Comparison of ENCODE assay signal across 15 cellular contexts in genomic region chr9:127116088-127116726, GRCh38. TPM values are rescaled to one million over a fixed set of nuclear protein-coding genes. Genes with fewer than 3 reads are reported as not detected.
DNase-seq lines count a peak whose midpoint lies in the region; ATAC-seq and TF ChIP-seq lines count a peak whose summit lies in the region.
"Had no signal": no experiment of that assay in that cellular context is flagged by ENCODE, and none has a peak within 500 bp of the region (broad histone marks: within the 10 kb centered on the region; RNA-seq: fewer than 3 reads in every experiment).

No MANE protein-coding gene starts in this region.

- intact Hi-C loops in activated CD8-positive, alpha-beta T cell treated with anti-CD3 and anti-CD28 coated beads for 36 hours (cut with micrococcal nuclease) = no loop called here

- CTCF ChIA-PET in activated CD8-positive, alpha-beta T cell treated with anti-CD3 and anti-CD28 coated beads for 36 hours (lab: Charles Lee) = interaction anchor here (0.8 kb wide), 1 partner anchor 23 kb away, joined by 3 read pairs; no protein-coding TSS in a partner anchor

- H3K27ac Mint-ChIP-seq in activated CD8-positive, alpha-beta T cell treated with anti-CD3 and anti-CD28 coated beads for 36 hours = no peak overlapping the region
- no peak overlapping the region for H3K27ac Mint-ChIP-seq in naive thymus-derived CD8-positive, alpha-beta T cell
- H3K27ac Mint-ChIP-seq in osteocyte (ENCODE audit: unreplicated experiment) = no peak overlapping the region

- POLR2A ChIA-PET in activated CD8-positive, alpha-beta T cell treated with anti-CD3 and anti-CD28 coated beads for 36 hours (lab: Charles Lee) = interaction anchor here (0.6 to 1.4 kb wide), 2 partner anchors 13 to 74 kb away, joined by 3 to 4 read pairs; no protein-coding TSS in a partner anchor
- POLR2A ChIA-PET in naive thymus-derived CD8-positive, alpha-beta T cell (lab: Charles Lee) = no interaction called here

- no peak overlapping the region for H3K4me3 Mint-ChIP-seq in activated CD8-positive, alpha-beta T cell treated with anti-CD3 and anti-CD28 coated beads for 36 hours
- H3K4me3 Mint-ChIP-seq in naive thymus-derived CD8-positive, alpha-beta T cell = peak overlapping the region in 6 of 10 donors; percentile 12 to 55 (median 44)
- H3K4me3 Mint-ChIP-seq in osteocyte (ENCODE audit: unreplicated experiment) = no peak overlapping the region
- H3K4me3 Mint-ChIP-seq: HFFc6 had no signal

- H3K9me3 Mint-ChIP-seq in activated CD8-positive, alpha-beta T cell treated with anti-CD3 and anti-CD28 coated beads for 36 hours = no peaks in the 10 kb centered on the region
- no peaks in the 10 kb centered on the region for H3K9me3 Mint-ChIP-seq in naive thymus-derived CD8-positive, alpha-beta T cell
- no peaks in the 10 kb centered on the region for H3K9me3 Mint-ChIP-seq in osteocyte (ENCODE audit: unreplicated experiment)
- H3K9me3 Mint-ChIP-seq: HFFc6 had no signal

- H3K27me3 Mint-ChIP-seq in activated CD8-positive, alpha-beta T cell treated with anti-CD3 and anti-CD28 coated beads for 36 hours = peaks cover 10% of the 10 kb centered on the region
- H3K27me3 Mint-ChIP-seq in naive thymus-derived CD8-positive, alpha-beta T cell = peaks cover 5 to 33% (median 26%) of the 10 kb centered on the region in 5 donors
- H3K27me3 Mint-ChIP-seq in osteocyte (ENCODE audit: unreplicated experiment) = no peaks in the 10 kb centered on the region

- peak; percentile 81 for DNase-seq in Daoy (ENCODE audit: low read depth)
- DNase-seq in LHCN-M2 (ENCODE audit: low read depth) = peak; percentile 11
- DNase-seq in activated CD8-positive, alpha-beta T cell treated with anti-CD3 and anti-CD28 coated beads for 36 hours = peak; percentile 34
- DNase-seq in naive thymus-derived CD8-positive, alpha-beta T cell = no peak
- no peak for DNase-seq in HuH-7 (ENCODE audit: low spot score)
- no peak for DNase-seq in osteocyte (ENCODE audit: extremely low spot score, unreplicated experiment)
- DNase-seq in stimulated activated CD4-positive, alpha-beta T cell treated with anti-CD3 and anti-CD28 coated beads, Interleukin-4, amount 100 ng/mL, for 4 hours = no peak
- no peak for DNase-seq in GM19238 (ENCODE audit: insufficient read length, low spot score)
- DNase-seq: activated naive CD4-positive, alpha-beta T cell treated with anti-CD3 and anti-CD28 coated beads, Interleukin-2, amount 50 U/mL, for 16 hours; brain microvascular endothelial cell; HFFc6; Karpas-422; NCI-H526; stomach had no signal

- no peak for TF ChIP-seq CTCF in activated CD8-positive, alpha-beta T cell treated with anti-CD3 and anti-CD28 coated beads for 36 hours (IDR thresholded peaks at IDR 0.05)
- no peak for TF ChIP-seq CTCF in osteocyte (IDR thresholded peaks at IDR 0.05)

- H3K4me1 Mint-ChIP-seq in activated CD8-positive, alpha-beta T cell treated with anti-CD3 and anti-CD28 coated beads for 36 hours (ENCODE audit: low read depth) = peaks cover 11% of the 10 kb centered on the region
- peaks cover 12 to 24% (median 18%) of the 10 kb centered on the region in 4 donors for H3K4me1 Mint-ChIP-seq in naive thymus-derived CD8-positive, alpha-beta T cell
- H3K4me1 Mint-ChIP-seq in osteocyte (ENCODE audit: unreplicated experiment) = peaks cover 25% of the 10 kb centered on the region

- H3K36me3 Mint-ChIP-seq in activated CD8-positive, alpha-beta T cell treated with anti-CD3 and anti-CD28 coated beads for 36 hours (ENCODE audit: low read depth) = no peaks in the 10 kb centered on the region
- peaks cover 0 to 9% (median 0%) of the 10 kb centered on the region in 3 donors for H3K36me3 Mint-ChIP-seq in naive thymus-derived CD8-positive, alpha-beta T cell
- H3K36me3 Mint-ChIP-seq in osteocyte (ENCODE audit: unreplicated experiment) = peaks cover 2% of the 10 kb centered on the region

- peak; percentile 57 for ATAC-seq in activated CD8-positive, alpha-beta T cell treated with anti-CD3 and anti-CD28 coated beads for 36 hours
- peak in 1 of 2 donors; percentile 43 for ATAC-seq in naive thymus-derived CD8-positive, alpha-beta T cell
- ATAC-seq: Panc1 had no signal

RNA-seq across cellular contexts. Expression of gene ANGPTL2, which starts 6.2 kb away (rescaled TPM):
- 12.4 and 18.6 TPM in 2 replicates for total RNA-seq in Daoy (2014; rRNA removed; shearing (Covaris generic))
- total RNA-seq in LHCN-M2 (2014; rRNA removed) = 13.5 and 36.2 TPM in 2 replicates
- polyA plus RNA-seq in LHCN-M2 (2012) = 14.3 TPM
- not detected for total RNA-seq in activated CD8-positive, alpha-beta T cell treated with anti-CD3 and anti-CD28 coated beads for 36 hours
- total RNA-seq in naive thymus-derived CD8-positive, alpha-beta T cell = not detected
- not detected for polyA plus RNA-seq in naive thymus-derived CD8-positive, alpha-beta T cell
- 34.8 and 40.0 TPM in 2 replicates for total RNA-seq in osteocyte

Comparison
In these comparisons a context has a peak if more than half of its experiments do, and no peak if none do; other contexts are left out.
1. DNase-seq: peak in Daoy (single experiment), LHCN-M2 (single experiment) and activated CD8-positive, alpha-beta T cell treated with anti-CD3 and anti-CD28 coated beads for 36 hours (single experiment); none in naive thymus-derived CD8-positive, alpha-beta T cell (0 of 10), HuH-7 (single experiment), osteocyte (single experiment), stimulated activated CD4-positive, alpha-beta T cell treated with anti-CD3 and anti-CD28 coated beads, Interleukin-4, amount 100 ng/mL, for 4 hours (0 of 2) and GM19238 (single experiment).
2. H3K4me3 Mint-ChIP-seq: peak in naive thymus-derived CD8-positive, alpha-beta T cell (6 of 10); none in activated CD8-positive, alpha-beta T cell treated with anti-CD3 and anti-CD28 coated beads for 36 hours (single experiment) and osteocyte (single experiment).
3. RNA of gene ANGPTL2, which starts 6.2 kb away (total RNA-seq): 13.5 to 36.2 TPM in LHCN-M2, 34.8 to 40.0 TPM in osteocyte and 12.4 to 18.6 TPM in Daoy; not detected in activated CD8-positive, alpha-beta T cell treated with anti-CD3 and anti-CD28 coated beads for 36 hours and not detected in naive thymus-derived CD8-positive, alpha-beta T cell; every median in the first group is over 10 times any median in the second.